Comparison of ENCODE assay signal across 20 cellular contexts in genomic region chr7:105992888-105993287, GRCh38.
"Had no signal": no experiment of that assay in that cellular context is flagged by ENCODE, and none has a peak within 500 bp of the region (broad histone marks: within the 10 kb centered on the region; RNA-seq: fewer than 3 reads in every experiment).

No MANE protein-coding gene starts in this region.

- H3K36me3 ChIP-seq: brain microvascular endothelial cell, gastrocnemius medialis, left lung, neural progenitor cell, thyroid gland had no signal

- H3K4me1 Mint-ChIP-seq: activated T-helper 17 cell treated with anti-CD3 and anti-CD28 coated beads, Interleukin-2, amount 50 U/mL, for 72 hours; central memory CD8-positive, alpha-beta T cell had no signal

- ATAC-seq: activated CD8-positive, alpha-beta T cell treated with anti-CD3 and anti-CD28 coated beads for 36 hours; activated T-helper 17 cell treated with anti-CD3 and anti-CD28 coated beads, Interleukin-2, amount 50 U/mL, for 72 hours; esophagus mucosa; gastrocnemius medialis; left lung; stimulated activated naive B cell treated with anti-CD40 and anti-IgM and Interleukin-4, amounts not matched to agents 10 μg/mL and 1 μg/mL and 100 μg/mL, for 72 hours had no signal

- H3K27ac ChIP-seq: brain microvascular endothelial cell, coronary artery, gastrocnemius medialis, left lung, neural progenitor cell, thyroid gland had no signal

- H3K27me3 ChIP-seq: gastrocnemius medialis, left lung, thyroid gland had no signal

- H3K9me3 Mint-ChIP-seq: activated B cell treated with CpG ODN at 0.5 μM for 24 hours; activated CD8-positive, alpha-beta T cell treated with anti-CD3 and anti-CD28 coated beads for 36 hours; activated T-helper 17 cell treated with anti-CD3 and anti-CD28 coated beads, Interleukin-2, amount 50 U/mL, for 72 hours; central memory CD8-positive, alpha-beta T cell; neural progenitor cell; stimulated activated naive B cell treated with anti-CD40 and anti-IgM and Interleukin-4, amounts not matched to agents 10 μg/mL and 1 μg/mL and 100 μg/mL, for 72 hours had no signal

- H3K4me3 ChIP-seq: coronary artery, gastrocnemius medialis, left lung, neural progenitor cell, thyroid gland had no signal

- H3K27me3 Mint-ChIP-seq: activated CD8-positive, alpha-beta T cell treated with anti-CD3 and anti-CD28 coated beads for 36 hours; activated T-helper 17 cell treated with anti-CD3 and anti-CD28 coated beads, Interleukin-2, amount 50 U/mL, for 72 hours; central memory CD8-positive, alpha-beta T cell had no signal

- DNase-seq: activated B cell treated with CpG ODN at 0.5 μM for 24 hours; activated CD4-positive, alpha-beta T cell treated with anti-CD3 and anti-CD28 coated beads for 4 hours; activated CD8-positive, alpha-beta T cell treated with anti-CD3 and anti-CD28 coated beads for 36 hours; activated naive CD4-positive, alpha-beta T cell treated with Interleukin-2 at 50 U/mL for 16 hours; activated T-cell treated with anti-CD3 and anti-CD28 coated beads, Interleukin-2, amount 50 U/mL, for 1 hour; aorta; brain microvascular endothelial cell; effector CD8-positive, alpha-beta T cell; gastrocnemius medialis; head of caudate nucleus; left lung; mammary epithelial cell; stimulated activated naive B cell treated with anti-CD40 and anti-IgM and Interleukin-4, amounts not matched to agents 10 μg/mL and 1 μg/mL and 100 μg/mL, for 72 hours; thyroid gland had no signal

- H3K4me2 ChIP-seq: neural progenitor cell had no signal

- H3K4me3 Mint-ChIP-seq: activated B cell treated with CpG ODN at 0.5 μM for 24 hours; activated CD8-positive, alpha-beta T cell treated with anti-CD3 and anti-CD28 coated beads for 36 hours; activated T-helper 17 cell treated with anti-CD3 and anti-CD28 coated beads, Interleukin-2, amount 50 U/mL, for 72 hours; central memory CD8-positive, alpha-beta T cell; neural progenitor cell had no signal

- H3K36me3 Mint-ChIP-seq: neural progenitor cell; stimulated activated naive B cell treated with anti-CD40 and anti-IgM and Interleukin-4, amounts not matched to agents 10 μg/mL and 1 μg/mL and 100 μg/mL, for 72 hours had no signal

- H2AFZ ChIP-seq: neural progenitor cell had no signal

- H3K9me3 ChIP-seq: gastrocnemius medialis, left lung, thyroid gland had no signal

- H3K27ac Mint-ChIP-seq: activated B cell treated with CpG ODN at 0.5 μM for 24 hours; activated CD8-positive, alpha-beta T cell treated with anti-CD3 and anti-CD28 coated beads for 36 hours; activated T-helper 17 cell treated with anti-CD3 and anti-CD28 coated beads, Interleukin-2, amount 50 U/mL, for 72 hours; neural progenitor cell; progenitor cell of endocrine pancreas; stimulated activated naive B cell treated with anti-CD40 and anti-IgM and Interleukin-4, amounts not matched to agents 10 μg/mL and 1 μg/mL and 100 μg/mL, for 72 hours had no signal
